ENCODE assay signal across 15 cellular contexts in genomic region chr14:26887842-26888241, GRCh38.
DNase-seq lines count a peak whose midpoint lies in the region; ATAC-seq, FAIRE-seq and TF ChIP-seq lines count a peak whose summit lies in the region.
"Had no signal": no experiment of that assay in that cellular context is flagged by ENCODE, and none has a peak within 500 bp of the region (broad histone marks: within the 10 kb centered on the region; RNA-seq: fewer than 3 reads in every experiment).

No MANE protein-coding gene starts in this region.

- WGBS in right cardiac atrium, result 63% methylated on average over 1 of the region's 1 CpG
- 50 to 60% methylated on average over 1 of the region's 1 CpG for WGBS in testis, 2 donors

- FAIRE-seq in HTR-8/SVneo (lab: Jason Lieb, UNC), result peak; percentile 87
- no peak for FAIRE-seq in urothelium cell line (lab: Jason Lieb, UNC)
- FAIRE-seq: K562 had no signal

- intact Hi-C loops in right cardiac atrium (cut with DNase I) (no loop called here), testis (cut with DNase I; ENCODE audit: low total_unique reads) (no loop called here)

- no peaks in the 10 kb centered on the region for H3K4me1 ChIP-seq in right cardiac atrium (ENCODE audit: control insufficient read depth, insufficient read depth, low read length)
- H3K4me1 ChIP-seq in testis, result no peaks in the 10 kb centered on the region

- no peaks in the 10 kb centered on the region for H3K36me3 ChIP-seq in testis (ENCODE audit: low read depth, missing control alignments)
- no peaks in the 10 kb centered on the region for H3K36me3 ChIP-seq in brain microvascular endothelial cell (replicated peaks)

- H3K9me3 ChIP-seq in right cardiac atrium (ENCODE audit: control insufficient read depth, low read length) (no peaks in the 10 kb centered on the region), testis (no peaks in the 10 kb centered on the region)

- H3K4me3 ChIP-seq in fibroblast of pulmonary artery (replicated peaks; ENCODE audit: low read depth, low read length) (no peak overlapping the region), right cardiac atrium (ENCODE audit: low read length) (no peak overlapping the region), testis (no peak overlapping the region), brain microvascular endothelial cell (ENCODE audit: low read depth, low read length) (no peak overlapping the region)
- H3K4me3 ChIP-seq: GM23338, K562 had no signal

- peak; percentile 65 to 74 for ATAC-seq in right cardiac atrium
- ATAC-seq: GM23338, K562 had no signal

- no peak for TF ChIP-seq POLR2A in testis (IDR thresholded peaks at IDR 0.05)

- DNase-seq in HTR-8/SVneo (ENCODE audit: insufficient read length, low spot score) (no peak), fibroblast of pulmonary artery (ENCODE audit: low read depth) (peak; percentile 32), right cardiac atrium (peak; percentile 30 to 67 (median 46)), testis (peak; percentile 42), SK-N-DZ (ENCODE audit: low spot score) (no peak), urothelium cell line (ENCODE audit: low spot score) (no peak), brain microvascular endothelial cell (no peak)
- DNase-seq: CD4-positive, CD25-positive, alpha-beta regulatory T cell; DMS53; NCI-H1436; NCI-H2029 treated with DMSO at 0.1 percent for 48 hours; NCI-H748 treated with DMSO at 0.1 percent for 48 hours had no signal

- in situ Hi-C loops in brain microvascular endothelial cell (cut with HindIII; ENCODE audit: low pct_ligation_motif_present, low sequenced_read_pairs), result no loop called here

- no peaks in the 10 kb centered on the region for H3K27me3 ChIP-seq in right cardiac atrium (ENCODE audit: control insufficient read depth, insufficient read depth)
- H3K27me3 ChIP-seq in testis, result no peaks in the 10 kb centered on the region
- H3K27me3 ChIP-seq in brain microvascular endothelial cell (replicated peaks), result no peaks in the 10 kb centered on the region

- no peak for TF ChIP-seq CTCF in fibroblast of pulmonary artery (IDR thresholded peaks at IDR 0.05; ENCODE audit: low read length, missing control alignments)
- TF ChIP-seq CTCF in testis (IDR thresholded peaks at IDR 0.05), result no peak
- TF ChIP-seq CTCF in brain microvascular endothelial cell (IDR thresholded peaks at IDR 0.05; ENCODE audit: low read depth, low read length, missing control alignments), result no peak

- H3K27ac ChIP-seq in right cardiac atrium (ENCODE audit: low read length) (no peak overlapping the region), testis (no peak overlapping the region), brain microvascular endothelial cell (no peak overlapping the region)
- H3K27ac ChIP-seq: RWPE1 had no signal

Comparison
In these comparisons a context has a peak if more than half of its experiments do, and no peak if none do; other contexts are left out.
1. DNase-seq: peak in fibroblast of pulmonary artery (single experiment), right cardiac atrium (3 of 3) and testis (single experiment); none in HTR-8/SVneo (single experiment), SK-N-DZ (single experiment), urothelium cell line (single experiment) and brain microvascular endothelial cell (single experiment).